Comparison of ENCODE assay signal across 8 cellular contexts in the genomic region with DNA sequence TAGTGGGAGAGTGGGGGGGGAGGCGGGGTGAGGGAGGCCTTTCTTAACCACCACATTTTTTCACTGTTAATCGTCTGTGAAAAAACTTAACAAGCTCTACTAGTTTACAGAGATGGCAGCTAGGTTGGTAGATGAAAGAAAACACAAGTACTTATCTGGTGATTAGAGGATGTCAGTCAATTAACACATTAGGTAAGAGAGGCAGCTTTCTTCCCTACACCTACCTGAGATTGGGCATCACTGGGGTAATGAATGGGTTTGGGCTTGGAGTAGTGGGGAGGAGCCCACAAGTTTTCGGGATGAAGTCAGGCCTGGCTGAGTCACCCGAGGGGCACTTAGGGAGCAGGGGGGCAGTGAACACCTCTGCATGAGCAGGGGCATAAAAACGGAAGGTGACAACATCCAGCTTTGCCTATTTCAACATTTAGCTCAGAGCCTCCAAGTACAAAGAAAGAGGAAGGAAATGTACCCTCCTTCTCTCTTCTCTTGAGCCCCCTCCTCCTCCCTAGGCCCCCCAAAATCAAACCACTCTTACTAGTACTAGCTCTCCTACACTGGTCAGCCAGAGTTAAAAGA. TPM values are rescaled to one million over a fixed set of nuclear protein-coding genes. Genes with fewer than 3 reads are reported as not detected.
A peak's percentile ranks its signal among the peaks of the same experiment; 100 is the strongest.
DNase-seq lines count a peak whose midpoint lies in the region; ATAC-seq and TF ChIP-seq lines count a peak whose summit lies in the region.

No MANE protein-coding gene starts in this region.

- TF ChIP-seq CTCF in RWPE2 (IDR thresholded peaks at IDR 0.05; ENCODE audit: poor library complexity, severe bottlenecking) (no peak), fibroblast of pulmonary artery (IDR thresholded peaks at IDR 0.05; ENCODE audit: low read length, missing control alignments) (no peak), upper lobe of left lung (IDR thresholded peaks at IDR 0.05) (no peak), WERI-Rb-1 (IDR thresholded peaks at IDR 0.05; ENCODE audit: low read depth, low read length) (no peak)

- DNase-seq in activated T-cell treated with anti-CD3 and anti-CD28 coated beads, Interleukin-2, amount 50 U/mL, for 72 hours: no peak
- DNase-seq in activated T-cell treated with anti-CD3 and anti-CD28 coated beads, Interleukin-2, amount 50 U/mL, for 48 hours: no peak
- DNase-seq in RWPE2 (ENCODE audit: low spot score) (no peak), fibroblast of pulmonary artery (ENCODE audit: low read depth) (peak; percentile 33), upper lobe of left lung (peak in 1 of 2 donors; percentile 57), WERI-Rb-1 (no peak), DMS53 treated with DMSO at 0.1 percent for 48 hours (lab: John Stamatoyannopoulos, UW; ENCODE audit: unreplicated experiment) (no peak)
- DNase-seq in stimulated activated naive CD4-positive, alpha-beta T cell treated with Interleukin-2 at 50 U/mL for 16 hours (lab: John Stamatoyannopoulos, UW): no peak

- peak overlapping the region; percentile 65 for H3K27ac ChIP-seq in RWPE2 (ENCODE audit: poor library complexity, severe bottlenecking)
- peak overlapping the region in 3 of 4 donors; percentile 43 to 98 (median 93) for H3K27ac ChIP-seq in upper lobe of left lung
- no peak overlapping the region for H3K27ac ChIP-seq in WERI-Rb-1

- H3K4me3 ChIP-seq in RWPE2 (ENCODE audit: severe bottlenecking) (peak overlapping the region; percentile 94), fibroblast of pulmonary artery (replicated peaks; ENCODE audit: low read depth, low read length) (peak overlapping the region; percentile 18), upper lobe of left lung (peak overlapping the region in 1 of 4 donors; percentile 98), WERI-Rb-1 (ENCODE audit: low read depth, low read length) (no peak overlapping the region)

- TF ChIP-seq EP300 in upper lobe of left lung (IDR thresholded peaks at IDR 0.05): no peak

- 41 to 50% methylated on average over 5 of the region's 5 CpGs for WGBS in upper lobe of left lung, 2 donors

- peaks cover 1 to 14% of the 10 kb centered on the region in 2 donors for H3K36me3 Mint-ChIP-seq in activated T-cell treated with anti-CD3 and anti-CD28 coated beads, Interleukin-2, amount 50 U/mL, for 72 hours (ENCODE audit: insufficient read depth in 2 of 2)

- H3K9me3 Mint-ChIP-seq in activated T-cell treated with anti-CD3 and anti-CD28 coated beads, Interleukin-2, amount 50 U/mL, for 72 hours: no peaks in the 10 kb centered on the region

- H3K4me1 Mint-ChIP-seq in activated T-cell treated with anti-CD3 and anti-CD28 coated beads, Interleukin-2, amount 50 U/mL, for 72 hours (ENCODE audit: low read depth): peaks cover 60% of the 10 kb centered on the region

- H3K36me3 ChIP-seq in RWPE2 (ENCODE audit: low read depth) (peaks cover 7% of the 10 kb centered on the region), upper lobe of left lung (peaks cover 0 to 5% (median 5%) of the 10 kb centered on the region in 4 donors), WERI-Rb-1 (peaks cover 4% of the 10 kb centered on the region; the same call in 1 of the 2 replicates)

- no peaks in the 10 kb centered on the region for H3K27me3 Mint-ChIP-seq in activated T-cell treated with anti-CD3 and anti-CD28 coated beads, Interleukin-2, amount 50 U/mL, for 72 hours (ENCODE audit: low read depth)

- H3K27me3 ChIP-seq in RWPE2 (ENCODE audit: insufficient read depth, poor library complexity, severe bottlenecking) (no peaks in the 10 kb centered on the region), upper lobe of left lung (no peaks in the 10 kb centered on the region), WERI-Rb-1 (ENCODE audit: insufficient read depth, low read depth, severe bottlenecking) (no peaks in the 10 kb centered on the region)

- H3K4me1 ChIP-seq in RWPE2 (ENCODE audit: insufficient read depth, poor library complexity, severe bottlenecking) (peaks cover 18% of the 10 kb centered on the region), upper lobe of left lung (peaks cover 23 to 58% (median 44%) of the 10 kb centered on the region in 4 donors)

- peak overlapping the region; percentile 88 to 95 for H3K4me3 Mint-ChIP-seq in activated T-cell treated with anti-CD3 and anti-CD28 coated beads, Interleukin-2, amount 50 U/mL, for 72 hours

- no peak for ATAC-seq in activated T-cell treated with anti-CD3 and anti-CD28 coated beads, Interleukin-2, amount 50 U/mL, for 72 hours (replicated peaks in 1 of 2)
- ATAC-seq in RWPE2 (ENCODE audit: low read depth) (peak; percentile 64), upper lobe of left lung (ENCODE audit: low FRiP score in 2 of 2) (no peak)

- TF ChIP-seq POLR2A in upper lobe of left lung (IDR thresholded peaks at IDR 0.05): no peak

- peak overlapping the region; percentile 81 for H3K27ac Mint-ChIP-seq in activated T-cell treated with anti-CD3 and anti-CD28 coated beads, Interleukin-2, amount 50 U/mL, for 72 hours

- no peaks in the 10 kb centered on the region for H3K9me3 ChIP-seq in RWPE2 (ENCODE audit: severe bottlenecking)
- no peaks in the 10 kb centered on the region for H3K9me3 ChIP-seq in upper lobe of left lung
- no peaks in the 10 kb centered on the region for H3K9me3 ChIP-seq in WERI-Rb-1 (ENCODE audit: severe bottlenecking)

RNA-seq across cellular contexts. Expression of a gene that starts 2.5 kb away (rescaled TPM):
- 100 to 1,000 TPM; 152 to 163 TPM for total RNA-seq in activated T-cell treated with anti-CD3 and anti-CD28 coated beads, Interleukin-2, amount 50 U/mL, for 72 hours
- 10 to 100 TPM; 32.8 to 50.3 (median 40.1) TPM for total RNA-seq in upper lobe of left lung
